17 cellular contexts compared by ENCODE assay signal in the genomic region with DNA sequence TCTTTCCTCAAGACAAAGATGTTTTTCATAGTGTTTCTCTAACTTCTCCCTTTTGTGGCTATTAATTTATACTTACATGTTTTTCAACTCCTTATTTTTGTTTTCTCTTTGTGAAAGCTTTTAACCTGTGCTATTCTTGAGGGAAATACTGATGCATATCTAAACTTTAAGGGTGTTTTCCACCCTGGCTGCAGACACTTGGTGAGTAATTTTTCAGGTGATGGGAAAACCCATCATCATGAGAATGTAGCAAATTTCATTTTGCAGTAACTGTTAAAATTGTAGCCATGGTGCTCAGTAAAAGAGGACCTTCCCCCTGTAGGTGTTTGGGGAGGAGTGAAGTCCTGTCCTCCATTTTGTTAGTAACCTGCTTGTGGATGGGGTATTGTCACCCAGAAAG.
DNase-seq lines count a peak whose midpoint lies in the region; ATAC-seq, FAIRE-seq and TF ChIP-seq lines count a peak whose summit lies in the region.
"Had no signal": no experiment of that assay in that cellular context is flagged by ENCODE, and none has a peak within 500 bp of the region (broad histone marks: within the 10 kb centered on the region; RNA-seq: fewer than 3 reads in every experiment).

No MANE protein-coding gene starts in this region.

- H3K27me3 ChIP-seq in bronchial epithelial cell (ENCODE audit: control insufficient read depth, insufficient read depth, low read length), result no peaks in the 10 kb centered on the region
- H3K27me3 ChIP-seq: dorsolateral prefrontal cortex, pancreas, SJCRH30, upper lobe of left lung had no signal

- TF ChIP-seq CTCF in bronchial epithelial cell (IDR thresholded peaks at IDR 0.05; ENCODE audit: insufficient read depth, low read length, severe bottlenecking), result no peak

- H3K36me3 ChIP-seq in bronchial epithelial cell (ENCODE audit: control insufficient read depth, insufficient read depth, low read length), result no peaks in the 10 kb centered on the region
- H3K36me3 ChIP-seq: pancreas, upper lobe of left lung had no signal

- H3K9me3 Mint-ChIP-seq in activated naive CD4-positive, alpha-beta T cell treated with anti-CD3 and anti-CD28 coated beads, Interleukin-2, amount 50 U/mL, for 72 hours, result peaks cover 9 to 11% of the 10 kb centered on the region in 2 donors

- POLR2A ChIA-PET in HEK293T (lab: Yijun Ruan, JAX), result no interaction called here

- H3K27ac Mint-ChIP-seq in activated naive CD4-positive, alpha-beta T cell treated with anti-CD3 and anti-CD28 coated beads, Interleukin-2, amount 50 U/mL, for 72 hours, result peak overlapping the region; percentile 15 to 88

- CTCF ChIA-PET in HEK293T (lab: Yijun Ruan, JAX), result no interaction called here

- H3K4me3 ChIP-seq in bronchial epithelial cell (ENCODE audit: low read depth, low read length), result no peak overlapping the region
- H3K4me3 ChIP-seq: dorsolateral prefrontal cortex, pancreas, SJCRH30, upper lobe of left lung had no signal

- FAIRE-seq in bronchial epithelial cell (lab: Jason Lieb, UNC), result peak; percentile 36
- FAIRE-seq: HTR-8/SVneo, pancreas had no signal

- peak; percentile 70 to 78 for ATAC-seq in activated naive CD4-positive, alpha-beta T cell treated with anti-CD3 and anti-CD28 coated beads, Interleukin-2, amount 50 U/mL, for 72 hours
- ATAC-seq in GM21390 (IDR thresholded peaks at IDR 0.05; ENCODE audit: unreplicated experiment) (peak; percentile 51), HG03045 (IDR thresholded peaks at IDR 0.05; ENCODE audit: unreplicated experiment) (peak; percentile 62)
- ATAC-seq: pancreas had no signal

- peaks cover 6 to 23% of the 10 kb centered on the region in 2 donors for H3K36me3 Mint-ChIP-seq in activated naive CD4-positive, alpha-beta T cell treated with anti-CD3 and anti-CD28 coated beads, Interleukin-2, amount 50 U/mL, for 72 hours

- DNase-seq in activated naive CD4-positive, alpha-beta T cell treated with anti-CD3 and anti-CD28 coated beads, Interleukin-2, amount 50 U/mL, for 72 hours (ENCODE audit: low spot score in 2 of 2), result no peak
- no peak for DNase-seq in activated naive CD4-positive, alpha-beta T cell treated with anti-CD3 and anti-CD28 coated beads, Interleukin-2, amount 50 U/mL, for 16 hours
- no peak for DNase-seq in bronchial epithelial cell (ENCODE audit: low read depth)
- no peak for DNase-seq in occipital lobe (lab: John Stamatoyannopoulos, UW)
- no peak for DNase-seq in effector CD4-positive, alpha-beta T cell
- DNase-seq in HEK293T (ENCODE audit: extremely low spot score), result no peak
- DNase-seq: activated gamma-delta T cell treated with Interleukin-2 at 50 U/mL for 16 hours; dorsolateral prefrontal cortex; NCI-H187 treated with DMSO at 0.1 percent for 48 hours; OCI-M1; pancreas; SJCRH30; stimulated activated naive CD4-positive, alpha-beta T cell; upper lobe of left lung had no signal

TF ChIP-seq in HEK293T, 16 proteins besides CTCF, POLR2A, EP300 and RAD21:
- TF ChIP-seq FOXM1 (IDR thresholded peaks at IDR 0.05; ENCODE audit: borderline replicate concordance), result no peak
- no peak for TF ChIP-seq FOXA1 (IDR thresholded peaks at IDR 0.05)
- TF ChIP-seq SUZ12 (IDR thresholded peaks at IDR 0.05), result no peak
- TF ChIP-seq CTBP1 (IDR thresholded peaks at IDR 0.05; ENCODE audit: borderline replicate concordance), result no peak
- no peak for TF ChIP-seq LEF1 (IDR thresholded peaks at IDR 0.05; ENCODE audit: borderline replicate concordance)
- no peak for TF ChIP-seq BHLHE40 (IDR thresholded peaks at IDR 0.05; ENCODE audit: borderline replicate concordance)
- TF ChIP-seq L3MBTL2 (conservative IDR thresholded peaks at IDR 0.05), result no peak
- no peak for TF ChIP-seq ELF4 (IDR thresholded peaks at IDR 0.05)
- TF ChIP-seq ARNT (IDR thresholded peaks at IDR 0.05), result no peak
- TF ChIP-seq HDGF (IDR thresholded peaks at IDR 0.05; ENCODE audit: borderline replicate concordance), result no peak
- no peak for TF ChIP-seq SP1 (IDR thresholded peaks at IDR 0.05)
- TF ChIP-seq TARDBP (IDR thresholded peaks at IDR 0.05), result no peak
- TF ChIP-seq, protein P1, sequence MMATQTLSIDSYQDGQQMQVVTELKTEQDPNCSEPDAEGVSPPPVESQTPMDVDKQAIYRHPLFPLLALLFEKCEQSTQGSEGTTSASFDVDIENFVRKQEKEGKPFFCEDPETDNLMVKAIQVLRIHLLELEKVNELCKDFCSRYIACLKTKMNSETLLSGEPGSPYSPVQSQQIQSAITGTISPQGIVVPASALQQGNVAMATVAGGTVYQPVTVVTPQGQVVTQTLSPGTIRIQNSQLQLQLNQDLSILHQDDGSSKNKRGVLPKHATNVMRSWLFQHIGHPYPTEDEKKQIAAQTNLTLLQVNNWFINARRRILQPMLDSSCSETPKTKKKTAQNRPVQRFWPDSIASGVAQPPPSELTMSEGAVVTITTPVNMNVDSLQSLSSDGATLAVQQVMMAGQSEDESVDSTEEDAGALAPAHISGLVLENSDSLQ (IDR thresholded peaks at IDR 0.05), result no peak
TF ChIP-seq in HEK293T: peak in this region for 0.
